ENCODE assay signal across 20 cellular contexts in genomic region chr12:131290255-131290959, GRCh38.
"Had no signal": no experiment of that assay in that cellular context is flagged by ENCODE, and none has a peak within 500 bp of the region (broad histone marks: within the 10 kb centered on the region; RNA-seq: fewer than 3 reads in every experiment).

No MANE protein-coding gene starts in this region.

- H3K27me3 ChIP-seq: left lung, pancreas had no signal

- H3K4me1 ChIP-seq: left lung, pancreas, tibial nerve had no signal

- H3K4me3 Mint-ChIP-seq: activated CD4-positive, alpha-beta T cell treated with anti-CD3 and anti-CD28 coated beads, Interleukin-2, amount 10 ng/mL, durations not matched to agents 7 days and 5 days; activated CD8-positive, alpha-beta T cell treated with anti-CD3 and anti-CD28 coated beads, Interleukin-2, amount 10 ng/mL, durations not matched to agents 7 days and 5 days; activated naive CD8-positive, alpha-beta T cell; effector memory CD8-positive, alpha-beta T cell; naive B cell had no signal

- H3K27me3 Mint-ChIP-seq: activated CD4-positive, alpha-beta T cell treated with anti-CD3 and anti-CD28 coated beads, Interleukin-2, amount 10 ng/mL, durations not matched to agents 7 days and 5 days had no signal

- H3K36me3 ChIP-seq: left lung, pancreas, tibial nerve had no signal

- H3K4me1 Mint-ChIP-seq: activated CD4-positive, alpha-beta T cell treated with anti-CD3 and anti-CD28 coated beads, Interleukin-2, amount 10 ng/mL, durations not matched to agents 7 days and 5 days had no signal

- H3K36me3 Mint-ChIP-seq: activated naive CD8-positive, alpha-beta T cell; naive B cell had no signal

- DNase-seq: activated CD4-positive, alpha-beta T cell treated with anti-CD3 and anti-CD28 coated beads, Interleukin-2, amount 10 ng/mL, durations not matched to agents 7 days and 5 days; activated CD8-positive, alpha-beta T cell treated with anti-CD3 and anti-CD28 coated beads, Interleukin-2, amount 10 ng/mL, durations not matched to agents 7 days and 5 days; dermis blood vessel endothelial cell; effector memory CD8-positive, alpha-beta T cell; foreskin fibroblast; hippocampal formation; islet precursor cell; left lung; naive B cell; stimulated activated naive CD4-positive, alpha-beta T cell treated with Interleukin-2 at 50 U/mL for 16 hours; substantia nigra; T-helper 1 cell; T-helper 9 cell had no signal

- H3K4me3 ChIP-seq: left lung, mucosa of descending colon, pancreas, tibial nerve had no signal

- H3K27ac ChIP-seq: epithelial cell of prostate, left lung, pancreas, tibial nerve had no signal

- H3K27ac Mint-ChIP-seq: activated CD4-positive, alpha-beta T cell treated with anti-CD3 and anti-CD28 coated beads, Interleukin-2, amount 10 ng/mL, durations not matched to agents 7 days and 5 days; activated CD8-positive, alpha-beta T cell treated with anti-CD3 and anti-CD28 coated beads, Interleukin-2, amount 10 ng/mL, durations not matched to agents 7 days and 5 days; activated naive CD8-positive, alpha-beta T cell; effector memory CD8-positive, alpha-beta T cell had no signal

- ATAC-seq: activated CD4-positive, CD25-positive, alpha-beta regulatory T cell treated with anti-CD3 and anti-CD28 coated beads, Interleukin-2, amount 50 U/mL, for 24 hours; activated CD8-positive, alpha-beta T cell treated with anti-CD3 and anti-CD28 coated beads, Interleukin-2, amount 10 ng/mL, durations not matched to agents 7 days and 5 days; effector memory CD8-positive, alpha-beta T cell; left lung; mucosa of descending colon; pancreas; SK-N-SH treated with all-trans-retinoic acid at 6 μM for 48 hours had no signal

- FAIRE-seq: pancreas had no signal

- H3K9me3 ChIP-seq: left lung, mucosa of descending colon, pancreas, tibial nerve had no signal
